8 cellular contexts compared by ENCODE assay signal in the genomic region with DNA sequence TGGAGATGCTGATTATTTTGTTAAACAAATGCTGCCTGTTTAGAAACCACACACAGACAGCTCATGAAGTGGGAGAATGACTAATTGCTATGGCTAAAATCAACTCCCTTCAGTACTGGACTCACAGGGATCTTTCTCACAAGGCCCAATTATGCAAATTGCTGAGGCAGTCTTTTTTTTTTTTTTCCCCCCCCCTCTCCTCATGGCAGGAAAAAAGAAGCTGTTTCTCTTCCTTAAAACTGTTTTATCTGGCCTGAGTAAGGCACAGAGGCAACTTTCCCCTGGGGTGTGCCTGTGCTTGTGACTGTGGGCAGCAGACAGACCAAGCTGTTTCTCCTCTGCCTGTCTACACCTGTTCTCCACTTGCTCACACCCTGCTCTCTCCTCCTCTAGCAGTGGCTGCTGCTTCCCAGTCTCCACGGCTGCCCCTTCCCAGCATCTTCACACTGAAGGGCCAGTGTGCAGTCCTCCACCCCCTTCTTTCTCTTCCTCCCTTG.
DNase-seq lines count a peak whose midpoint lies in the region; ATAC-seq, FAIRE-seq and TF ChIP-seq lines count a peak whose summit lies in the region.

No MANE protein-coding gene starts in this region.

- H3K36me3 ChIP-seq in thyroid gland, result no peaks in the 10 kb centered on the region

- no peaks in the 10 kb centered on the region for H3K27me3 ChIP-seq in right cardiac atrium (ENCODE audit: control insufficient read depth, insufficient read depth)
- H3K27me3 ChIP-seq in thyroid gland, result no peaks in the 10 kb centered on the region

- TF ChIP-seq CTCF in thyroid gland (IDR thresholded peaks at IDR 0.05), result no peak

- peak; percentile 50 for FAIRE-seq in GM12892 (lab: Jason Lieb, UNC)

- intact Hi-C loops in right cardiac atrium (cut with DNase I) (loop anchor here in 1 of 4 donors (10.0 kb wide), 1 partner anchor 159 kb away; a partner anchor contains a TSS), thyroid gland (cut with DNase I) (no loop called here)

- TF ChIP-seq POLR2A in GM12892 (IDR thresholded peaks at IDR 0.05; ENCODE audit: low read depth, low read length) (no peak), thyroid gland (IDR thresholded peaks at IDR 0.05) (no peak)

- H3K9me3 ChIP-seq in right cardiac atrium (ENCODE audit: control insufficient read depth, low read length), result no peaks in the 10 kb centered on the region
- no peaks in the 10 kb centered on the region for H3K9me3 ChIP-seq in thyroid gland

- DNase-seq in GM12892 (ENCODE audit: insufficient read length) (no peak), SW480 (ENCODE audit: low spot score) (peak; percentile 57), right cardiac atrium (peak in 2 of 3 donors; percentile 65 to 68), midbrain (lab: John Stamatoyannopoulos, UW) (no peak), NCI-H524 treated with DMSO at 0.1 percent for 48 hours (lab: John Stamatoyannopoulos, UW) (no peak), thyroid gland (no peak), mucosa of gallbladder (ENCODE audit: low spot score) (no peak)

- no peak overlapping the region for H3K4me3 ChIP-seq in right cardiac atrium (ENCODE audit: low read length)
- H3K4me3 ChIP-seq in thyroid gland (replicated peaks in 1 of 3), result no peak overlapping the region

- H3K4me1 ChIP-seq in right cardiac atrium (ENCODE audit: control insufficient read depth, insufficient read depth, low read length) (peaks cover 18% of the 10 kb centered on the region), thyroid gland (peaks cover 5 to 52% of the 10 kb centered on the region in 2 donors)

- peak overlapping the region; percentile 36 for H3K27ac ChIP-seq in right cardiac atrium (ENCODE audit: low read length)
- peak overlapping the region in 1 of 3 donors; percentile 26 for H3K27ac ChIP-seq in thyroid gland

- ATAC-seq in HG02759 (IDR thresholded peaks at IDR 0.05; ENCODE audit: unreplicated experiment) (peak; percentile 39), right cardiac atrium (peak; percentile 27 to 66)

- WGBS in right cardiac atrium, result 29% methylated on average over 1 of the region's 1 CpG
- 74 to 83% methylated on average over 1 of the region's 1 CpG for WGBS in thyroid gland, 2 donors

Comparison
In these comparisons a context has a peak if more than half of its experiments do, and no peak if none do; other contexts are left out.
1. DNase-seq: peak in SW480 (single experiment) and right cardiac atrium (2 of 3); none in GM12892 (single experiment), midbrain (single experiment), NCI-H524 treated with DMSO at 0.1 percent for 48 hours (single experiment), thyroid gland (0 of 2) and mucosa of gallbladder (single experiment).